In the genomic region with DNA sequence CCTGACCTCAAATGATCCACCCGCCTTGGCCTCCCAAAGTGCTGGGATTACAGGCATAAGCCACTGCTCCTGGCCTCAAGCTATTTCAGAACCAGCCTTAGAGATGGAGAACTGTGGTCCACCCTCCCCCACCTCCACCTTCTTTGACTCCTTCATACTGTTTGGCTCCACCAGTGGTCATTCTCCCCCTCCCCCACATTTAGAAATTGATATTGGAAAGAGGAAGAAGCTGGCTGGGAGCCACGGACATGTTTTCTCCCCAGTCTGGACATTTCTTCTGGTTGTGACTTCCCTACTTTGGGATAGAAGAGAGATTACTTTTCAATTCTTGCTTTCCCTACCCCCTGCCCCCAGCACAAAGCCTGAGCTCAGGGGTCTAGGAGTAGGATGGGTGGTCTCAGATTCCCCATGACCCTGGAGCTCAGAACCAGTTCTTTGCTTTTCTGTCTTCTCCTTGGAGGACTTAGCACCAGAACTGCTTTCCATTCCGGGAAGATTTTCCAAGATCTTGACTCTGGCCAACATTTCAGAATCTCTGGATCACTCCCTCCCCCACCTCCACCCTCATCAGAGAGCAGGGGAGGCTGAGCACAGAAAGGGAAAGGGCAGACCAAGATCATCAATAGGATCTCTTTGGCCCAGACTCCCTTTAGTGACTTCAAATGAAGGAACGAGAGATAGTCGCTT, we compare ENCODE assay signal across 8 cellular contexts. TPM values are rescaled to one million over a fixed set of nuclear protein-coding genes. Genes with fewer than 3 reads are reported as not detected.
A peak's percentile ranks its signal among the peaks of the same experiment; 100 is the strongest.
DNase-seq lines count a peak whose midpoint lies in the region; ATAC-seq and TF ChIP-seq lines count a peak whose summit lies in the region.
"Had no signal": no experiment of that assay in that cellular context is flagged by ENCODE, and none has a peak within 500 bp of the region (broad histone marks: within the 10 kb centered on the region; RNA-seq: fewer than 3 reads in every experiment).

No MANE protein-coding gene starts in this region.

- H3K4me3 ChIP-seq in coronary artery (peak overlapping the region; percentile 37), muscle layer of colon (ENCODE audit: low read depth in 1 of 2, low read length in 2 of 2) (no peak overlapping the region), tibial nerve (no peak overlapping the region)

- H3K9ac ChIP-seq in muscle layer of colon (ENCODE audit: low read length), result no peak overlapping the region

- 12 to 25% methylated on average over 5 of the region's 5 CpGs for WGBS in tibial nerve, 2 donors

- TF ChIP-seq CTCF in RWPE1 (conservative IDR thresholded peaks at IDR 0.05; ENCODE audit: low read depth), result no peak
- no peak for TF ChIP-seq CTCF in coronary artery (IDR thresholded peaks at IDR 0.05)
- no peak for TF ChIP-seq CTCF in tibial nerve (IDR thresholded peaks at IDR 0.05)

- peak overlapping the region; percentile 96 for H3K27ac ChIP-seq in RWPE1
- H3K27ac ChIP-seq in coronary artery, result peak overlapping the region; percentile 81 to 93
- peak overlapping the region; percentile 66 for H3K27ac ChIP-seq in muscle layer of colon (ENCODE audit: low read depth, low read length)
- peak overlapping the region; percentile 74 to 98 (median 88) for H3K27ac ChIP-seq in tibial nerve

- no peak for ATAC-seq in HG03196 (IDR thresholded peaks at IDR 0.05; ENCODE audit: unreplicated experiment)

- POLR2A ChIA-PET in RWPE1 (lab: Yijun Ruan, JAX; ENCODE audit: low non-redundant PET), result interaction anchor here (0.6 to 0.8 kb wide), 2 partner anchors 16 to 286 kb away, joined by 3 read pairs; no protein-coding TSS in a partner anchor

- H3K36me3 ChIP-seq in muscle layer of colon (ENCODE audit: insufficient read depth, low read length) (peaks cover 32% of the 10 kb centered on the region), tibial nerve (peaks cover 0 to 29% (median 0%) of the 10 kb centered on the region in 3 donors)

- H3K4me1 ChIP-seq in muscle layer of colon (ENCODE audit: insufficient read depth, low read length) (peaks cover 86% of the 10 kb centered on the region), tibial nerve (peaks cover 0 to 100% (median 75%) of the 10 kb centered on the region in 4 donors)

- H3K27me3 ChIP-seq in muscle layer of colon (ENCODE audit: control insufficient read depth in 1 of 2, insufficient read depth in 2 of 2, low read length in 2 of 2) (no peaks in the 10 kb centered on the region), tibial nerve (no peaks in the 10 kb centered on the region)

- CTCF ChIA-PET in RWPE1 (lab: Yijun Ruan, JAX), result interaction anchor here (0.7 to 1.5 kb wide), 6 partner anchors 16 to 94 kb away, joined by 3 to 9 read pairs (median 5); partner anchors contain the start of gene CAVIN1

- no peak for TF ChIP-seq POLR2A in tibial nerve (IDR thresholded peaks at IDR 0.05)

- no peak for TF ChIP-seq EP300 in tibial nerve (IDR thresholded peaks at IDR 0.05)

- H3K9me3 ChIP-seq in muscle layer of colon (ENCODE audit: low read length), result no peaks in the 10 kb centered on the region
- no peaks in the 10 kb centered on the region for H3K9me3 ChIP-seq in tibial nerve

- DNase-seq in RWPE1 (ENCODE audit: low spot score) (no peak), coronary artery (ENCODE audit: low spot score) (no peak), tibial nerve (ENCODE audit: low spot score in 2 of 2) (no peak), NCI-H524 treated with DMSO at 0.1 percent for 48 hours (lab: John Stamatoyannopoulos, UW) (no peak), NCI-H2196 treated with DMSO at 0.1 percent for 48 hours (lab: John Stamatoyannopoulos, UW; ENCODE audit: unreplicated experiment) (no peak)
- DNase-seq: NCI-H187 treated with DMSO at 0.1 percent for 48 hours had no signal

RNA-seq across cellular contexts. Expression of gene CAVIN1, which starts 16.3 kb away (rescaled TPM):
- total RNA-seq in tibial nerve, result 100 to 1,000 TPM; 441 to 784 (median 706) TPM

RNA-seq across cellular contexts. Expression of gene STAT3, which starts 18.5 kb away (rescaled TPM):
- 100 to 1,000 TPM; 133 to 322 (median 188) TPM for total RNA-seq in tibial nerve

RNA-seq across cellular contexts. Expression of gene ATP6V0A1, which starts 51.9 kb away (rescaled TPM):
- 100 to 1,000 TPM in 1 of 4 donors, 10 to 100 TPM in 3; 81.6 to 126 (median 96.6) TPM for total RNA-seq in tibial nerve
